Comparison of ENCODE assay signal across 1 cellular context in genomic region chr6:157193443-157193996, GRCh38.
TF ChIP-seq lines count a peak whose summit lies in the region.

No MANE protein-coding gene starts in this region.

TF ChIP-seq in GM23338, 12 proteins besides CTCF, POLR2A, EP300 and RAD21 (continued from another document):
- no peak for TF ChIP-seq ZNF462 (CRISPR knock-in tag; IDR thresholded peaks at IDR 0.05)
- no peak for TF ChIP-seq NANOG (IDR thresholded peaks at IDR 0.05; ENCODE audit: borderline replicate concordance)
